In genomic region chr20:63015147-63015664, GRCh38 we compare ENCODE assay signal across 16 cellular contexts. TPM values are rescaled to one million over a fixed set of nuclear protein-coding genes. Genes with fewer than 3 reads are reported as not detected.
"Had no signal": no experiment of that assay in that cellular context is flagged by ENCODE, and none has a peak within 500 bp of the region (broad histone marks: within the 10 kb centered on the region; RNA-seq: fewer than 3 reads in every experiment).

No MANE protein-coding gene starts in this region.

- H3K36me3 ChIP-seq: esophagus squamous epithelium, left lung, pancreas had no signal

- H3K27ac ChIP-seq: dorsolateral prefrontal cortex, esophagus squamous epithelium, left lung, pancreas, testis had no signal

- H3K9me3 ChIP-seq: pancreas, testis had no signal

- DNase-seq: activated CD8-positive, alpha-beta memory T cell treated with anti-CD3 and anti-CD28 coated beads, Interleukin-2, amount 50 U/mL, for 4 hours; activated CD8-positive, alpha-beta T cell treated with anti-CD3 and anti-CD28 coated beads for 36 hours; activated gamma-delta T cell treated with Interleukin-2 at 50 U/mL for 16 hours; activated naive CD8-positive, alpha-beta T cell treated with anti-CD3 and anti-CD28 coated beads for 36 hours; activated T-cell treated with anti-CD3 and anti-CD28 coated beads, Interleukin-2, amount 50 U/mL, for 72 hours; dorsolateral prefrontal cortex; esophagus squamous epithelium; foreskin fibroblast; head of caudate nucleus; stimulated activated CD4-positive, alpha-beta T cell treated with anti-CD3 and anti-CD28 coated beads, Interleukin-4, amount 100 ng/mL, for 24 hours; stimulated activated naive CD8-positive, alpha-beta T cell treated with anti-CD3 and anti-CD28 coated beads, Interleukin-15, amount 100 ng/mL, for 72 hours; testis had no signal

- H3K27me3 ChIP-seq: testis had no signal

- ATAC-seq: activated CD8-positive, alpha-beta T cell treated with anti-CD3 and anti-CD28 coated beads for 36 hours; activated T-cell treated with anti-CD3 and anti-CD28 coated beads, Interleukin-2, amount 50 U/mL, for 72 hours; left lung; natural killer cell treated with Interleukin-12 subunit alpha and Interleukin-12 subunit beta and Interleukin-15 and Interleukin-18, amount 100 ng/mL, for 72 hours; pancreas; stimulated activated naive CD8-positive, alpha-beta T cell treated with anti-CD3 and anti-CD28 coated beads, Interleukin-15, amount 100 ng/mL, for 72 hours had no signal

- H3K4me1 ChIP-seq: left lung, pancreas, testis had no signal

- H3K4me3 ChIP-seq: dorsolateral prefrontal cortex, esophagus squamous epithelium, left lung, pancreas, testis had no signal

RNA-seq across cellular contexts. Expression of gene BHLHE23, which starts 8.4 kb away (rescaled TPM):
- polyA plus RNA-seq: pancreas, urinary bladder had no signal
